In genomic region chr14:68794856-68795601, GRCh38 we compare ENCODE assay signal across 1 cellular context.
TF ChIP-seq lines count a peak whose summit lies in the region.

No MANE protein-coding gene starts in this region.

TF ChIP-seq in SK-N-SH, 30 proteins besides CTCF, POLR2A, EP300 and RAD21 (continued from another document):
- TF ChIP-seq, protein P1, sequence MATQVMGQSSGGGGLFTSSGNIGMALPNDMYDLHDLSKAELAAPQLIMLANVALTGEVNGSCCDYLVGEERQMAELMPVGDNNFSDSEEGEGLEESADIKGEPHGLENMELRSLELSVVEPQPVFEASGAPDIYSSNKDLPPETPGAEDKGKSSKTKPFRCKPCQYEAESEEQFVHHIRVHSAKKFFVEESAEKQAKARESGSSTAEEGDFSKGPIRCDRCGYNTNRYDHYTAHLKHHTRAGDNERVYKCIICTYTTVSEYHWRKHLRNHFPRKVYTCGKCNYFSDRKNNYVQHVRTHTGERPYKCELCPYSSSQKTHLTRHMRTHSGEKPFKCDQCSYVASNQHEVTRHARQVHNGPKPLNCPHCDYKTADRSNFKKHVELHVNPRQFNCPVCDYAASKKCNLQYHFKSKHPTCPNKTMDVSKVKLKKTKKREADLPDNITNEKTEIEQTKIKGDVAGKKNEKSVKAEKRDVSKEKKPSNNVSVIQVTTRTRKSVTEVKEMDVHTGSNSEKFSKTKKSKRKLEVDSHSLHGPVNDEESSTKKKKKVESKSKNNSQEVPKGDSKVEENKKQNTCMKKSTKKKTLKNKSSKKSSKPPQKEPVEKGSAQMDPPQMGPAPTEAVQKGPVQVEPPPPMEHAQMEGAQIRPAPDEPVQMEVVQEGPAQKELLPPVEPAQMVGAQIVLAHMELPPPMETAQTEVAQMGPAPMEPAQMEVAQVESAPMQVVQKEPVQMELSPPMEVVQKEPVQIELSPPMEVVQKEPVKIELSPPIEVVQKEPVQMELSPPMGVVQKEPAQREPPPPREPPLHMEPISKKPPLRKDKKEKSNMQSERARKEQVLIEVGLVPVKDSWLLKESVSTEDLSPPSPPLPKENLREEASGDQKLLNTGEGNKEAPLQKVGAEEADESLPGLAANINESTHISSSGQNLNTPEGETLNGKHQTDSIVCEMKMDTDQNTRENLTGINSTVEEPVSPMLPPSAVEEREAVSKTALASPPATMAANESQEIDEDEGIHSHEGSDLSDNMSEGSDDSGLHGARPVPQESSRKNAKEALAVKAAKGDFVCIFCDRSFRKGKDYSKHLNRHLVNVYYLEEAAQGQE (IDR thresholded peaks at IDR 0.05; ENCODE audit: low read depth, low read length), result peak; percentile 49; the same call in 1 of the 2 replicates
- TF ChIP-seq RCOR1 (IDR thresholded peaks at IDR 0.05; ENCODE audit: low read length), result no peak
- TF ChIP-seq NRF1 (IDR thresholded peaks at IDR 0.05; ENCODE audit: low read depth, low read length), result no peak
- TF ChIP-seq PBX3 (IDR thresholded peaks at IDR 0.05), result peak; percentile 91
- peak; percentile 92 for TF ChIP-seq NFIC (IDR thresholded peaks at IDR 0.05; ENCODE audit: borderline replicate concordance)
- TF ChIP-seq FOXM1 (IDR thresholded peaks at IDR 0.05; ENCODE audit: low read depth), result 0 out of 2 replicates have a peak, but pooled peaks have one; percentile 33
- TF ChIP-seq TAF1 (IDR thresholded peaks at IDR 0.05; ENCODE audit: borderline replicate concordance, low read depth, low read length), result peak; percentile 64
